16 cellular contexts compared by ENCODE assay signal in the genomic region with DNA sequence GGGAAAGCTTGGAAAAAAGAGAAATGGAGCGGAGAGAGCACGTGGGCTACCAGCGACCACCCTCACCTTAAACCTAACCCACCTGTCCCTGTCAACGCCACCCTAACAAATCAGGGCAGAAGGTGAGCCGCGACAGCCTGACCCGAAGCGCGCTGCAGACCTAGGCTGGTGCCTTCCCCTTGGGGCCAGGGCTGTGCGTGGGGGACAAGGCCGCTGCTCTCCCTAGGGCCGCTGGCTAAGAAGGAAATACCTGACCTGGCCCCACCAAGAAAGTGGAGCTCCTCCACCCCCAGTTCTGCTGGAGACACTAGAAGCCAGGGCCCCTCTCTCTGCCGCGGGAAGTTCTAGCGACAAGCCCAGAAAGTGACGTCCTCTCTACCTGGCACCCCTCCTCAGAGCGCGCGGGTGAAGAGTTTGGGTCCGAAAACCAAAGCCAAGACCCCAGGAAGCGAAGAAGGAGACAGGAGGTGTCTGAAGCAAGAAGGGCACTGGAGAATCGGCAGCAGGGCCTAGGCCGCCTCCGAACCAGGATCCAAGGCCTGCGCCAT. TPM values are rescaled to one million over a fixed set of nuclear protein-coding genes. Genes with fewer than 3 reads are reported as not detected.
DNase-seq lines count a peak whose midpoint lies in the region; ATAC-seq, FAIRE-seq and TF ChIP-seq lines count a peak whose summit lies in the region.
"Had no signal": no experiment of that assay in that cellular context is flagged by ENCODE, and none has a peak within 500 bp of the region (broad histone marks: within the 10 kb centered on the region; RNA-seq: fewer than 3 reads in every experiment).

No MANE protein-coding gene starts in this region.

- H2BK20ac ChIP-seq in H1 (ENCODE audit: low read length) = no peak overlapping the region

- no peak for ATAC-seq in GM19035 (IDR thresholded peaks at IDR 0.05; ENCODE audit: unreplicated experiment)
- ATAC-seq: PC-3 had no signal

- peaks cover 88% of the 10 kb centered on the region for H3F3A ChIP-seq in neural progenitor cell (ENCODE audit: low read depth)

- TF ChIP-seq RAD21 in H1 (IDR thresholded peaks at IDR 0.05 in 1 of 2, conservative IDR thresholded peaks at IDR 0.05 in 1 of 2; ENCODE audit: low read depth in 2 of 2, low read length in 2 of 2) = no peak

- WGBS in H1 (ENCODE audit: extremely low coverage in 1 of 2, insufficient coverage in 1 of 2, insufficient read length in 1 of 2, insufficient replicate concordance in 2 of 2, low coverage in 1 of 2, low lambda C conversion rate in 2 of 2, missing lambda C conversion rate in 1 of 2), 2 experiments = 2% methylated on average over 24 of the region's 25 CpGs; no CpG with 5 or more reads in 1 of the 2 experiments

- H3K4me3 ChIP-seq in H1 (ENCODE audit: extremely low read depth in 1 of 4, insufficient read depth in 2 of 4, low read depth in 3 of 4, low read length in 4 of 4) (peak overlapping the region in 2 of 4 experiments; percentile 8 to 52; a peak in 4 of 8 replicates), neural progenitor cell (peak overlapping the region; percentile 27)
- H3K4me3 ChIP-seq: SJCRH30 had no signal

- DNase-seq in stimulated activated CD4-positive, alpha-beta T cell treated with anti-CD3 and anti-CD28 coated beads, Interleukin-15, amount 100 ng/mL, for 24 hours = peak; percentile 3
- no peak for DNase-seq in stimulated activated CD4-positive, alpha-beta T cell treated with anti-CD3 and anti-CD28 coated beads, Interleukin-12 subunit alpha, Interleukin-12 subunit beta, amount 100 ng/mL, for 4 hours
- DNase-seq in H1 (ENCODE audit: low read depth in 1 of 2, low spot score in 2 of 2) = no peak
- DNase-seq in neural progenitor cell (ENCODE audit: low spot score) = no peak
- DNase-seq in type B pancreatic cell (ENCODE audit: extremely low spot score, unreplicated experiment) = no peak
- no peak for DNase-seq in substantia nigra (lab: John Stamatoyannopoulos, UW)
- DNase-seq in GM12891 (ENCODE audit: insufficient read length, low spot score) = no peak
- DNase-seq: effector memory CD8-positive, alpha-beta T cell; HCEC 1CT; MV-4-11; NCI-H2029; NCI-H526; PC-3; SJCRH30 had no signal

- no peak overlapping the region; the same call in 1 of the 2 replicates for H2AFZ ChIP-seq in H1 (ENCODE audit: low read length)
- H2AFZ ChIP-seq in neural progenitor cell (replicated peaks) = peak overlapping the region; percentile 76

- no peaks in the 10 kb centered on the region; a peak in 1 of 8 replicates for H3K36me3 ChIP-seq in H1 (ENCODE audit: control insufficient read depth in 2 of 4, insufficient read depth in 4 of 4, low read length in 3 of 4)
- H3K36me3 ChIP-seq in neural progenitor cell = no peaks in the 10 kb centered on the region

- H2BK15ac ChIP-seq in H1 (ENCODE audit: low read length) = 0 out of 2 replicates have a peak overlapping the region, but pooled peaks have one; percentile 46

- H3K79me1 ChIP-seq in H1 (ENCODE audit: low read depth, low read length) = no peaks in the 10 kb centered on the region

- no peaks in the 10 kb centered on the region for H3K36me3 Mint-ChIP-seq in neural progenitor cell
- peaks cover 13% of the 10 kb centered on the region for H3K36me3 Mint-ChIP-seq in type B pancreatic cell

- H3K27ac ChIP-seq in H1 (ENCODE audit: low read depth, low read length) (no peak overlapping the region), neural progenitor cell (no peak overlapping the region), substantia nigra (ENCODE audit: low read depth, low read length, poor library complexity, severe bottlenecking) (no peak overlapping the region)
- H3K27ac ChIP-seq: SJCRH30 had no signal

- CTCF ChIA-PET in H1 (lab: Charles Lee; ENCODE audit: partially characterized antibody) = interaction anchor here (0.8 to 5.9 kb wide), 6 partner anchors 9 to 612 kb away, joined by 3 to 34 read pairs (median 4); no protein-coding TSS in a partner anchor

- TF ChIP-seq EP300 in H1 (IDR thresholded peaks at IDR 0.05; ENCODE audit: borderline replicate concordance in 1 of 2, low read depth in 2 of 2, low read length in 2 of 2) = no peak

- H4K5ac ChIP-seq in H1 (ENCODE audit: insufficient read length, low read depth, low read length) = no peak overlapping the region

- no peaks in the 10 kb centered on the region for H3K79me2 ChIP-seq in H1 (ENCODE audit: control insufficient read depth in 1 of 2, insufficient read depth in 2 of 2, low read length in 2 of 2)
- no peaks in the 10 kb centered on the region for H3K79me2 ChIP-seq in neural progenitor cell (ENCODE audit: low read depth)

- FAIRE-seq in H1 (lab: Jason Lieb, UNC) (no peak), GM12891 (lab: Jason Lieb, UNC) (no peak)

- H3K4me3 Mint-ChIP-seq in neural progenitor cell (peak overlapping the region; percentile 21), type B pancreatic cell (peak overlapping the region; percentile 74)
- H3K4me3 Mint-ChIP-seq: central memory CD8-positive, alpha-beta T cell had no signal

- no peak overlapping the region for H3K56ac ChIP-seq in H1 (replicated peaks; ENCODE audit: insufficient read length, low read depth, low read length)

- H3K4me1 Mint-ChIP-seq in neural progenitor cell (peaks cover 19% of the 10 kb centered on the region), type B pancreatic cell (ENCODE audit: unreplicated experiment) (peaks cover 35% of the 10 kb centered on the region)

- H4K20me1 ChIP-seq in H1 (replicated peaks in 1 of 2; ENCODE audit: control insufficient read depth in 1 of 2, insufficient read depth in 2 of 2, low read length in 2 of 2) (peaks cover 5 to 11% of the 10 kb centered on the region in 2 experiments), neural progenitor cell (ENCODE audit: low read depth) (peaks cover 78% of the 10 kb centered on the region)

- H3K9me3 ChIP-seq in H1 (ENCODE audit: insufficient read depth in 2 of 2, low read depth in 1 of 2, low read length in 1 of 2) (no peaks in the 10 kb centered on the region), neural progenitor cell (ENCODE audit: low read depth) (no peaks in the 10 kb centered on the region)
- H3K9me3 ChIP-seq: SJCRH30 had no signal

- peak overlapping the region; percentile 80; the same call in 1 of the 2 replicates for H3K18ac ChIP-seq in H1 (ENCODE audit: extremely low read depth, low read length)

- H3K4me2 ChIP-seq in H1 (ENCODE audit: insufficient read depth in 1 of 2, low read depth in 2 of 2, low read length in 2 of 2) (peak overlapping the region; percentile 71 to 73), neural progenitor cell (peak overlapping the region; percentile 62)

- H3K27me3 ChIP-seq in H1 (replicated peaks in 1 of 4; ENCODE audit: control insufficient read depth in 3 of 4, extremely low read depth in 1 of 4, insufficient read depth in 3 of 4, low read length in 3 of 4) = peaks cover 59 to 98% (median 79%) of the 10 kb centered on the region in 4 experiments
- H3K27me3 ChIP-seq in neural progenitor cell = peaks cover 100% of the 10 kb centered on the region
- H3K27me3 ChIP-seq: SJCRH30 had no signal

- TF ChIP-seq POLR2A in H1 (IDR thresholded peaks at IDR 0.05; ENCODE audit: control extremely low read depth in 1 of 2, low read depth in 2 of 2, low read length in 2 of 2) (no peak), GM12891 (IDR thresholded peaks at IDR 0.05; ENCODE audit: low read depth, low read length) (no peak)

- H3K23me2 ChIP-seq in H1 (ENCODE audit: low read depth, low read length) = peaks cover 12% of the 10 kb centered on the region; the same call in 1 of the 2 replicates

- no peak overlapping the region for H3K14ac ChIP-seq in H1 (ENCODE audit: insufficient read length)

- POLR2A ChIA-PET in H1 (lab: Charles Lee; ENCODE audit: partially characterized antibody) = interaction anchor here (1.5 to 6.5 kb wide), 2 partner anchors 8 to 13 kb away, joined by 8 to 55 read pairs; a partner anchor contains a TSS

- no peak overlapping the region for H2BK120ac ChIP-seq in H1 (replicated peaks; ENCODE audit: low read depth, low read length)

- no peak overlapping the region for H2AK5ac ChIP-seq in H1 (ENCODE audit: low read depth, low read length)

- H3K9ac ChIP-seq in H1 (replicated peaks in 1 of 4; ENCODE audit: extremely low read depth in 1 of 4, low read depth in 3 of 4, low read length in 3 of 4) (no peak overlapping the region), neural progenitor cell (no peak overlapping the region)

- H3K9me3 Mint-ChIP-seq in neural progenitor cell (no peaks in the 10 kb centered on the region), type B pancreatic cell (no peaks in the 10 kb centered on the region)
- H3K9me3 Mint-ChIP-seq: central memory CD8-positive, alpha-beta T cell; effector memory CD8-positive, alpha-beta T cell had no signal

- H3K4ac ChIP-seq in H1 (replicated peaks; ENCODE audit: insufficient read length, low read depth, low read length) = no peak overlapping the region

- no peak overlapping the region for H3K23ac ChIP-seq in H1 (ENCODE audit: insufficient read length)

- TF ChIP-seq CTCF in H1 (IDR thresholded peaks at IDR 0.05; ENCODE audit: control extremely low read depth in 1 of 3, insufficient read depth in 1 of 3, low read depth in 1 of 3, low read length in 3 of 3) (no peak), neural progenitor cell (IDR thresholded peaks at IDR 0.05) (no peak), type B pancreatic cell (conservative IDR thresholded peaks at IDR 0.05) (no peak)

- H3K4me1 ChIP-seq in H1 (replicated peaks in 1 of 4; ENCODE audit: control insufficient read depth in 3 of 4, insufficient read depth in 4 of 4, low read length in 3 of 4) (peaks cover 17 to 40% (median 23%) of the 10 kb centered on the region in 4 experiments), neural progenitor cell (peaks cover 35% of the 10 kb centered on the region)

- H4K91ac ChIP-seq in H1 (replicated peaks; ENCODE audit: insufficient read length, low read length) = no peak overlapping the region

- peak overlapping the region; percentile 35; the same call in 1 of the 2 replicates for H2BK5ac ChIP-seq in H1 (ENCODE audit: low read depth, low read length)

- H2BK12ac ChIP-seq in H1 (ENCODE audit: low read depth, low read length) = peak overlapping the region; percentile 87; the same call in 1 of the 2 replicates

- H3K27me3 Mint-ChIP-seq in neural progenitor cell (ENCODE audit: insufficient read depth, low read depth) = peaks cover 84% of the 10 kb centered on the region
- peaks cover 92% of the 10 kb centered on the region for H3K27me3 Mint-ChIP-seq in type B pancreatic cell

- H3K27ac Mint-ChIP-seq in neural progenitor cell (no peak overlapping the region), type B pancreatic cell (no peak overlapping the region)
- H3K27ac Mint-ChIP-seq: effector memory CD8-positive, alpha-beta T cell had no signal

- no peak overlapping the region for H4K8ac ChIP-seq in H1 (ENCODE audit: extremely low read depth, insufficient read depth, low read length)

RNA-seq across cellular contexts. Expression of a gene that starts 7.5 kb away (rescaled TPM):
- total RNA-seq in H1 (2021; fragmentation: NEBNext Ultra II Directional; extraction: Animal tissue kit (Norgen Biotek cat#: 25700)) = 0.46 and 0.69 TPM in 2 replicates
- polyA plus RNA-seq in H1 (2011; rRNA removed) = 0.03 and 0.11 TPM in 2 replicates
- 0.09 TPM for polyA plus RNA-seq in H1 (2011; cell fraction: cytosol; rRNA removed)
- 0.09 TPM for polyA plus RNA-seq in H1 (2011; cell fraction: nucleus; rRNA removed)
- polyA plus RNA-seq in H1 (2012, experiment 1 of 2) = 0.04 to 0.16 TPM in 2 of 4 replicates, not detected in the others
- 0.07 TPM for polyA plus RNA-seq in H1 (2012, experiment 2 of 2)
- polyA plus RNA-seq in H1 (2013, experiment 1 of 2) = 0.45 TPM
- 0.48 TPM for polyA plus RNA-seq in H1 (2013, experiment 2 of 2)
- 0.17 and 0.19 TPM in 2 replicates for polyA minus RNA-seq in H1 (2011; rRNA and poly(A)+ RNA removed)
- not detected for polyA minus RNA-seq in H1 (2011; cell fraction: cytosol; rRNA and poly(A)+ RNA removed)
- polyA minus RNA-seq in H1 (2011; cell fraction: nucleus; rRNA and poly(A)+ RNA removed) = 0.50 TPM
- total RNA-seq in neural progenitor cell (ENCODE audit: low replicate concordance) (0.28 TPM in 1 of 2 replicates, not detected in the other), type B pancreatic cell (ENCODE audit: low replicate concordance) (1.00 and 32.6 TPM in 2 replicates)
- polyA plus RNA-seq in GM12891 (2012; ENCODE audit: low read depth, missing spikeins) = not detected
